8 cellular contexts compared by ENCODE assay signal in genomic region chr11:72102162-72102561, GRCh38. TPM values are rescaled to one million over a fixed set of nuclear protein-coding genes. Genes with fewer than 3 reads are reported as not detected.
DNase-seq lines count a peak whose midpoint lies in the region; ATAC-seq and TF ChIP-seq lines count a peak whose summit lies in the region.

No MANE protein-coding gene starts in this region.

- no peak for DNase-seq in SK-N-SH
- no peak for DNase-seq in substantia nigra (lab: John Stamatoyannopoulos, UW)
- no peak for DNase-seq in dedifferentiated amniotic fluid mesenchymal stem cell (ENCODE audit: extremely low spot score)
- DNase-seq in activated gamma-delta T cell (lab: John Stamatoyannopoulos, UW) = no peak
- no peak for DNase-seq in SKM-1 treated with dmso at 0.1 percent for 144 hours (lab: John Stamatoyannopoulos, UW; ENCODE audit: unreplicated experiment)

- peak overlapping the region; percentile 92 for H3K4me3 Mint-ChIP-seq in activated T-helper 17 cell treated with anti-CD3 and anti-CD28 coated beads, Interleukin-2, amount 50 U/mL, for 72 hours

- ATAC-seq in SK-N-SH treated with all-trans-retinoic acid at 6 μM for 48 hours = no peak
- no peak for ATAC-seq in activated T-helper 17 cell treated with anti-CD3 and anti-CD28 coated beads, Interleukin-2, amount 50 U/mL, for 72 hours (replicated peaks)

- peak overlapping the region; percentile 93 for H3K9ac ChIP-seq in SK-N-SH

- H3K4me3 ChIP-seq in SK-N-SH (ENCODE audit: low read depth in 2 of 2, low read length in 1 of 2) (peak overlapping the region; percentile 88 to 89), iPS-18c (ENCODE audit: insufficient read depth, low read depth, low read length) (peak overlapping the region; percentile 94)

- CTCF ChIA-PET in SK-N-SH (lab: Yijun Ruan, JAX) = interaction anchor here (0.6 to 16.4 kb wide), 11 partner anchors 9 to 378 kb away, joined by 3 to 416 read pairs (median 5); partner anchors contain the start of gene CLPB

- no peak overlapping the region for H2AFZ ChIP-seq in SK-N-SH (ENCODE audit: low read depth)

- peaks cover 41% of the 10 kb centered on the region for H3K4me1 Mint-ChIP-seq in activated T-helper 17 cell treated with anti-CD3 and anti-CD28 coated beads, Interleukin-2, amount 50 U/mL, for 72 hours

- H3K9me3 ChIP-seq in SK-N-SH (no peaks in the 10 kb centered on the region), iPS-18c (ENCODE audit: control insufficient read depth, insufficient read depth, low read length) (no peaks in the 10 kb centered on the region)

- H3K36me3 ChIP-seq in SK-N-SH (replicated peaks in 1 of 2; ENCODE audit: control insufficient read depth in 1 of 2, insufficient read depth in 2 of 2, low read length in 1 of 2) = peaks cover 9 to 39% of the 10 kb centered on the region in 2 experiments

- peak overlapping the region; percentile 96 for H3K27ac Mint-ChIP-seq in activated T-helper 17 cell treated with anti-CD3 and anti-CD28 coated beads, Interleukin-2, amount 50 U/mL, for 72 hours

- TF ChIP-seq RAD21 in SK-N-SH (IDR thresholded peaks at IDR 0.05; ENCODE audit: low read length) = no peak

- no peaks in the 10 kb centered on the region for H3K27me3 Mint-ChIP-seq in activated T-helper 17 cell treated with anti-CD3 and anti-CD28 coated beads, Interleukin-2, amount 50 U/mL, for 72 hours

- no peak for TF ChIP-seq EP300 in SK-N-SH (IDR thresholded peaks at IDR 0.05; ENCODE audit: borderline replicate concordance in 1 of 2, low read depth in 1 of 2, low read length in 1 of 2)

- peaks cover 56% of the 10 kb centered on the region for H3K36me3 Mint-ChIP-seq in activated T-helper 17 cell treated with anti-CD3 and anti-CD28 coated beads, Interleukin-2, amount 50 U/mL, for 72 hours (ENCODE audit: low read depth)

- H3K27ac ChIP-seq in SK-N-SH (ENCODE audit: low read depth in 2 of 2, low read length in 1 of 2) = peak overlapping the region; percentile 89 to 97; a peak in 3 of 4 replicates
- peak overlapping the region; percentile 91 for H3K27ac ChIP-seq in substantia nigra (ENCODE audit: low read depth, low read length, poor library complexity, severe bottlenecking)

- TF ChIP-seq CTCF in SK-N-SH (IDR thresholded peaks at IDR 0.05) = no peak

- peak overlapping the region; percentile 96 for H3K4me2 ChIP-seq in SK-N-SH

- H3K27me3 ChIP-seq in SK-N-SH (ENCODE audit: insufficient read depth) = no peaks in the 10 kb centered on the region

- H3K4me1 ChIP-seq in SK-N-SH (ENCODE audit: control insufficient read depth in 1 of 2, insufficient read depth in 2 of 2, low read depth in 1 of 2, low read length in 1 of 2) = peaks cover 4 to 28% of the 10 kb centered on the region in 2 experiments; a peak in 2 of 4 replicates

- no peaks in the 10 kb centered on the region for H3K9me2 ChIP-seq in SK-N-SH

- no peaks in the 10 kb centered on the region for H3K9me3 Mint-ChIP-seq in activated T-helper 17 cell treated with anti-CD3 and anti-CD28 coated beads, Interleukin-2, amount 50 U/mL, for 72 hours

- H3F3A ChIP-seq in SK-N-SH (replicated peaks; ENCODE audit: insufficient read depth) = peaks cover 9% of the 10 kb centered on the region

- POLR2A ChIA-PET in SK-N-SH (lab: Yijun Ruan, JAX) = interaction anchor here (2.3 kb wide), 1 partner anchor 10 kb away, joined by 11 read pairs; the partner anchor contains the start of gene ANAPC15

- peaks cover 42% of the 10 kb centered on the region for H3K79me2 ChIP-seq in SK-N-SH (ENCODE audit: insufficient read depth)

- 30% methylated on average over 4 of the region's 4 CpGs for WGBS in SK-N-SH (ENCODE audit: low lambda C conversion rate)

- no peaks in the 10 kb centered on the region for H4K20me1 ChIP-seq in SK-N-SH (ENCODE audit: insufficient read depth)

TF ChIP-seq in SK-N-SH, 30 proteins besides CTCF, POLR2A, EP300 and RAD21 (continues in another document):
- TF ChIP-seq EZH2phosphoT487 (IDR thresholded peaks at IDR 0.05; ENCODE audit: borderline replicate concordance, low read depth) (no peak), NRF1 (IDR thresholded peaks at IDR 0.05; ENCODE audit: low read depth, low read length) (no peak), TAF1 (IDR thresholded peaks at IDR 0.05; ENCODE audit: borderline replicate concordance, low read depth, low read length) (no peak), USF2 (IDR thresholded peaks at IDR 0.05; ENCODE audit: borderline replicate concordance, low read depth, low read length) (no peak), PBX3 (IDR thresholded peaks at IDR 0.05) (no peak), JUND (IDR thresholded peaks at IDR 0.05) (no peak), MEF2A (IDR thresholded peaks at IDR 0.05; ENCODE audit: borderline replicate concordance, low read depth) (no peak), SIN3A (IDR thresholded peaks at IDR 0.05; ENCODE audit: borderline replicate concordance, low read depth, low read length) (no peak), SMC3 (IDR thresholded peaks at IDR 0.05; ENCODE audit: low read depth, low read length) (no peak)

TF ChIP-seq in SK-N-SH treated with all-trans-retinoic acid at 6 μM for 48 hours, 23 proteins besides CTCF, POLR2A, EP300 and RAD21 (continues in another document):
- TF ChIP-seq OSR1 (CRISPR knock-in tag; IDR thresholded peaks at IDR 0.05) (no peak), TOX (CRISPR knock-in tag; IDR thresholded peaks at IDR 0.05; ENCODE audit: borderline replicate concordance) (no peak), POU6F1 (CRISPR knock-in tag; IDR thresholded peaks at IDR 0.05; ENCODE audit: borderline replicate concordance, low read depth) (no peak), TSHZ2 (CRISPR knock-in tag; IDR thresholded peaks at IDR 0.05) (no peak), ZNF8 (CRISPR knock-in tag; IDR thresholded peaks at IDR 0.05) (no peak), RARB (CRISPR knock-in tag; IDR thresholded peaks at IDR 0.05) (no peak), GLIS3 (CRISPR knock-in tag; IDR thresholded peaks at IDR 0.05) (no peak), ARNTL (CRISPR knock-in tag; IDR thresholded peaks at IDR 0.05; ENCODE audit: borderline replicate concordance, low read depth) (no peak), ZFP3 (CRISPR knock-in tag; IDR thresholded peaks at IDR 0.05) (no peak), ISL1 (CRISPR knock-in tag; IDR thresholded peaks at IDR 0.05) (no peak)

RNA-seq across cellular contexts. Expression of gene LAMTOR1, which starts 0.9 kb away (rescaled TPM):
- 128 and 129 TPM in 2 replicates for polyA plus RNA-seq in SK-N-SH (2012; rRNA removed)
- 97.5 and 122 TPM in 2 replicates for polyA plus RNA-seq in SK-N-SH (2012; cell fraction: cytosol; rRNA removed)
- 84.1 and 89.5 TPM in 2 replicates for polyA plus RNA-seq in SK-N-SH (2012; cell fraction: nucleus; rRNA removed)
- total RNA-seq in activated T-helper 17 cell treated with anti-CD3 and anti-CD28 coated beads, Interleukin-2, amount 50 U/mL, for 72 hours = 10 to 100 TPM; 53.4 to 69.1 TPM

RNA-seq across cellular contexts. Expression of gene TOMT, which starts 3.6 kb away (rescaled TPM):
- not detected in 2 replicates for polyA plus RNA-seq in SK-N-SH (2012; rRNA removed)
- not detected in 2 replicates for polyA plus RNA-seq in SK-N-SH (2012; cell fraction: cytosol; rRNA removed)
- polyA plus RNA-seq in SK-N-SH (2012; cell fraction: nucleus; rRNA removed) = 0.18 and 0.58 TPM in 2 replicates
- under 1 TPM in 1 of 2 donors, not detected in 1; 0.26 TPM for total RNA-seq in activated T-helper 17 cell treated with anti-CD3 and anti-CD28 coated beads, Interleukin-2, amount 50 U/mL, for 72 hours

RNA-seq across cellular contexts. Expression of gene ANAPC15, which starts 10.3 kb away (rescaled TPM):
- 85.6 and 92.3 TPM in 2 replicates for polyA plus RNA-seq in SK-N-SH (2012; rRNA removed)
- polyA plus RNA-seq in SK-N-SH (2012; cell fraction: cytosol; rRNA removed) = 121 and 159 TPM in 2 replicates
- polyA plus RNA-seq in SK-N-SH (2012; cell fraction: nucleus; rRNA removed) = 32.9 and 39.9 TPM in 2 replicates
- 10 to 100 TPM; 35.5 to 65.6 TPM for total RNA-seq in activated T-helper 17 cell treated with anti-CD3 and anti-CD28 coated beads, Interleukin-2, amount 50 U/mL, for 72 hours

RNA-seq across cellular contexts. Expression of gene LRRC51, which starts 21.5 kb away (rescaled TPM):
- 7.3 and 8.0 TPM in 2 replicates for polyA plus RNA-seq in SK-N-SH (2012; rRNA removed)
- polyA plus RNA-seq in SK-N-SH (2012; cell fraction: cytosol; rRNA removed) = 6.2 and 8.5 TPM in 2 replicates
- polyA plus RNA-seq in SK-N-SH (2012; cell fraction: nucleus; rRNA removed) = 6.0 and 7.2 TPM in 2 replicates
- total RNA-seq in activated T-helper 17 cell treated with anti-CD3 and anti-CD28 coated beads, Interleukin-2, amount 50 U/mL, for 72 hours = 1 to 10 TPM; 3.3 to 5.4 TPM

RNA-seq across cellular contexts. Expression of gene NUMA1, which starts 21.8 kb away (rescaled TPM):
- polyA plus RNA-seq in SK-N-SH (2012; rRNA removed) = 111 TPM in 2 replicates
- polyA plus RNA-seq in SK-N-SH (2012; cell fraction: cytosol; rRNA removed) = 32.2 and 47.9 TPM in 2 replicates
- 295 and 336 TPM in 2 replicates for polyA plus RNA-seq in SK-N-SH (2012; cell fraction: nucleus; rRNA removed)
- 100 to 1,000 TPM; 179 to 277 TPM for total RNA-seq in activated T-helper 17 cell treated with anti-CD3 and anti-CD28 coated beads, Interleukin-2, amount 50 U/mL, for 72 hours
